In genomic region chr2:188582206-188582605, GRCh38 we compare ENCODE assay signal across 36 cellular contexts.
"Had no signal": no experiment of that assay in that cellular context is flagged by ENCODE, and none has a peak within 500 bp of the region (broad histone marks: within the 10 kb centered on the region; RNA-seq: fewer than 3 reads in every experiment).

No MANE protein-coding gene starts in this region.

- H3K27me3 ChIP-seq: adrenal gland, ascending aorta, cardiac muscle cell, dorsolateral prefrontal cortex, stomach, suprapubic skin, tibial artery had no signal

- H3K36me3 ChIP-seq: adrenal gland, cardiac muscle cell, ovary, suprapubic skin had no signal

- H3K27ac Mint-ChIP-seq: activated naive CD4-positive, alpha-beta T cell treated with anti-CD3 and anti-CD28 coated beads for 36 hours; activated naive CD8-positive, alpha-beta T cell treated with anti-CD3 and anti-CD28 coated beads for 36 hours; activated T-helper 1 cell treated with anti-CD3 and anti-CD28 coated beads, Interleukin-12 subunit alpha, Interleukin-12 subunit beta, Interleukin-2, Interleukin-4 antibody, amounts not matched to agents 30 ng/mL and 10 ng/mL and 1 ng/mL, durations not matched to agents 14 hours and 24 hours and 36 hours; brain; nephron; progenitor cell of endocrine pancreas; stimulated activated memory B cell treated with anti-CD40 and anti-IgM and Interleukin-4, amounts not matched to agents 10 μg/mL and 1 μg/mL and 100 μg/mL, for 72 hours; T-helper 1 cell treated with Interleukin-12 subunit alpha and Interleukin-12 subunit beta and Interleukin-4 antibody, amounts not matched to agents 30 μg/mL and 1 μg/mL, for 36 hours had no signal

- H3K4me1 Mint-ChIP-seq: activated naive CD8-positive, alpha-beta T cell treated with anti-CD3 and anti-CD28 coated beads for 36 hours; brain; nephron; stimulated activated memory B cell treated with anti-CD40 and anti-IgM and Interleukin-4, amounts not matched to agents 10 μg/mL and 1 μg/mL and 100 μg/mL, for 72 hours had no signal

- H3K4me1 ChIP-seq: adrenal gland, stomach, suprapubic skin had no signal

- H3K4me3 ChIP-seq: adrenal gland, ascending aorta, cardiac muscle cell, coronary artery, dorsolateral prefrontal cortex, mucosa of descending colon, ovary, stomach, suprapubic skin, tibial artery had no signal

- H3K4me3 Mint-ChIP-seq: activated naive CD4-positive, alpha-beta T cell treated with anti-CD3 and anti-CD28 coated beads for 36 hours; activated naive CD8-positive, alpha-beta T cell treated with anti-CD3 and anti-CD28 coated beads for 36 hours; activated T-helper 1 cell treated with anti-CD3 and anti-CD28 coated beads, Interleukin-12 subunit alpha, Interleukin-12 subunit beta, Interleukin-2, Interleukin-4 antibody, amounts not matched to agents 30 ng/mL and 10 ng/mL and 1 ng/mL, durations not matched to agents 14 hours and 24 hours and 36 hours; brain; nephron; stimulated activated memory B cell treated with anti-CD40 and anti-IgM and Interleukin-4, amounts not matched to agents 10 μg/mL and 1 μg/mL and 100 μg/mL, for 72 hours; T-helper 1 cell treated with Interleukin-12 subunit alpha and Interleukin-12 subunit beta and Interleukin-4 antibody, amounts not matched to agents 30 μg/mL and 1 μg/mL, for 36 hours had no signal

- H3K36me3 Mint-ChIP-seq: activated naive CD8-positive, alpha-beta T cell treated with anti-CD3 and anti-CD28 coated beads for 36 hours; stimulated activated memory B cell treated with anti-CD40 and anti-IgM and Interleukin-4, amounts not matched to agents 10 μg/mL and 1 μg/mL and 100 μg/mL, for 72 hours had no signal

- H3K27ac ChIP-seq: adrenal gland, cardiac muscle cell, coronary artery, dorsolateral prefrontal cortex, ovary, stomach, suprapubic skin, tibial artery, VCaP had no signal

- DNase-seq: activated CD4-positive, alpha-beta T cell treated with anti-CD3 and anti-CD28 coated beads for 48 hours; activated CD4-positive, alpha-beta T cell treated with anti-CD3 and anti-CD28 coated beads, Interleukin-2, amount 50 U/mL, for 48 hours; activated CD8-positive, alpha-beta memory T cell treated with anti-CD3 and anti-CD28 coated beads for 24 hours; activated effector memory CD4-positive, alpha-beta T cell treated with anti-CD3 and anti-CD28 coated beads, Interleukin-2, amount 50 U/mL, for 16 hours; activated naive CD4-positive, alpha-beta T cell treated with anti-CD3 and anti-CD28 coated beads for 36 hours; activated naive CD8-positive, alpha-beta T cell treated with anti-CD3 and anti-CD28 coated beads for 36 hours; adrenal gland; cerebellar nuclear complex; dorsolateral prefrontal cortex; effector memory CD4-positive, alpha-beta T cell; erythroblast; left cardiac atrium; left ventricle myocardium superior; mucosa of descending colon; ovary; retina; small intestine; stimulated activated CD4-positive, alpha-beta T cell treated with anti-CD3 and anti-CD28 coated beads, Interleukin-4, amount 100 ng/mL, for 24 hours; stimulated activated CD8-positive, alpha-beta memory T cell treated with anti-CD3 and anti-CD28 coated beads, Interleukin-4, amount 100 ng/mL, for 48 hours; stomach; SW 1271; T-helper 9 cell; tibial artery had no signal

- H3K27me3 Mint-ChIP-seq: activated naive CD8-positive, alpha-beta T cell treated with anti-CD3 and anti-CD28 coated beads for 36 hours; progenitor cell of endocrine pancreas; stimulated activated memory B cell treated with anti-CD40 and anti-IgM and Interleukin-4, amounts not matched to agents 10 μg/mL and 1 μg/mL and 100 μg/mL, for 72 hours had no signal

- H3K9me3 ChIP-seq: adrenal gland, ascending aorta, mucosa of descending colon, ovary, stomach, suprapubic skin, tibial artery had no signal

- H3K9me3 Mint-ChIP-seq: activated naive CD4-positive, alpha-beta T cell treated with anti-CD3 and anti-CD28 coated beads for 36 hours; activated naive CD8-positive, alpha-beta T cell treated with anti-CD3 and anti-CD28 coated beads for 36 hours; activated T-helper 1 cell treated with anti-CD3 and anti-CD28 coated beads, Interleukin-12 subunit alpha, Interleukin-12 subunit beta, Interleukin-2, Interleukin-4 antibody, amounts not matched to agents 30 ng/mL and 10 ng/mL and 1 ng/mL, durations not matched to agents 14 hours and 24 hours and 36 hours; brain; nephron; T-helper 1 cell treated with Interleukin-12 subunit alpha and Interleukin-12 subunit beta and Interleukin-4 antibody, amounts not matched to agents 30 μg/mL and 1 μg/mL, for 36 hours had no signal

- ATAC-seq: activated CD4-positive, CD25-positive, alpha-beta regulatory T cell treated with anti-CD3 and anti-CD28 coated beads, Interleukin-2, amount 50 U/mL, for 24 hours; left cardiac atrium; left ventricle myocardium superior; mucosa of descending colon; sciatic nerve; stimulated activated memory B cell treated with anti-CD40 and anti-IgM and Interleukin-4, amounts not matched to agents 10 μg/mL and 1 μg/mL and 100 μg/mL, for 72 hours had no signal
